Comparison of ENCODE assay signal across 8 cellular contexts in the genomic region with DNA sequence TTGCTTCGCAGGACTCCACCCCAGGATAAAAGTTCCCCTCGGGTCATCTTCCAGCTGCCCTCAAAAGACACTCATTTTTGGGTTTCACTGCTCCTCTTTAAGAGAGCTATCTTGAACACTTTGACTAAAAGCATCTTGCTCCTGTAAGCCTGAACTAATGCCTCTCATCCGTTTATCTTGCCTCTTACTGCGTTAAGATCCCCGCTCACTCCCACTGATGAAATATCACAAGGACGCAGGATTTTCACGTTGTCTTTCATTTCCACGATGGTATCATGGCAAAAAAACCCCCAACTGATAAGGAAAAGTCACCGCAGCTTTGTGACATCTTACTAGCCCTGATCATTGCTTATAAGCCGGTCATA. TPM values are rescaled to one million over a fixed set of nuclear protein-coding genes. Genes with fewer than 3 reads are reported as not detected.
DNase-seq lines count a peak whose midpoint lies in the region; ATAC-seq and TF ChIP-seq lines count a peak whose summit lies in the region.

No MANE protein-coding gene starts in this region.

- intact Hi-C loops in ascending aorta (cut with DNase I) (loop anchor here (1.0 to 10.0 kb wide), 4 partner anchors 49 to 271 kb away; partner anchors contain the start of gene TMEM164), right lobe of liver (cut with DNase I) (no loop called here), transverse colon (cut with DNase I; ENCODE audit: low total_unique reads) (no loop called here)

- no peak for DNase-seq in activated T-cell treated with anti-CD3 and anti-CD28 coated beads, Interleukin-2, amount 50 U/mL, for 4 hours
- DNase-seq in activated T-cell treated with anti-CD3 and anti-CD28 coated beads, Interleukin-2, amount 50 U/mL, for 48 hours, result no peak
- no peak for DNase-seq in ascending aorta (ENCODE audit: low spot score in 2 of 2)
- no peak for DNase-seq in right lobe of liver
- DNase-seq in transverse colon, result no peak
- DNase-seq in HCEC 1CT, result no peak
- DNase-seq in RKO (ENCODE audit: low spot score), result no peak

- WGBS in right lobe of liver (ENCODE audit: insufficient coverage, low coverage, low lambda C conversion rate, missing lambda C conversion rate), result 50% methylated on average over 10 of the region's 10 CpGs
- 20 to 57% methylated on average over 1 to 10 of the region's 10 CpGs for WGBS in transverse colon (ENCODE audit: low coverage in 1 of 2), 2 donors

- H3K9me3 Mint-ChIP-seq in activated T-cell treated with anti-CD3 and anti-CD28 coated beads, Interleukin-2, amount 50 U/mL, for 4 hours, result no peaks in the 10 kb centered on the region

- no peaks in the 10 kb centered on the region for H3K27me3 Mint-ChIP-seq in activated T-cell treated with anti-CD3 and anti-CD28 coated beads, Interleukin-2, amount 50 U/mL, for 4 hours (ENCODE audit: low read depth)

- no peaks in the 10 kb centered on the region for H3K9me3 ChIP-seq in ascending aorta
- no peaks in the 10 kb centered on the region for H3K9me3 ChIP-seq in right lobe of liver
- no peaks in the 10 kb centered on the region for H3K9me3 ChIP-seq in transverse colon

- H3K36me3 ChIP-seq in ascending aorta (no peaks in the 10 kb centered on the region), right lobe of liver (no peaks in the 10 kb centered on the region), transverse colon (no peaks in the 10 kb centered on the region)

- TF ChIP-seq CTCF in ascending aorta (IDR thresholded peaks at IDR 0.05), result no peak
- TF ChIP-seq CTCF in right lobe of liver (IDR thresholded peaks at IDR 0.05), result no peak
- no peak for TF ChIP-seq CTCF in transverse colon (IDR thresholded peaks at IDR 0.05)

- TF ChIP-seq POLR2A in right lobe of liver (IDR thresholded peaks at IDR 0.05), result no peak
- TF ChIP-seq POLR2A in transverse colon (IDR thresholded peaks at IDR 0.05), result no peak

- peaks cover 21% of the 10 kb centered on the region for H3K4me1 Mint-ChIP-seq in activated T-cell treated with anti-CD3 and anti-CD28 coated beads, Interleukin-2, amount 50 U/mL, for 4 hours (ENCODE audit: low read depth)

- ATAC-seq in activated T-cell treated with anti-CD3 and anti-CD28 coated beads, Interleukin-2, amount 50 U/mL, for 4 hours, result no peak
- no peak for ATAC-seq in right lobe of liver
- ATAC-seq in HG03457 (IDR thresholded peaks at IDR 0.05; ENCODE audit: unreplicated experiment), result no peak

- TF ChIP-seq EP300 in transverse colon (IDR thresholded peaks at IDR 0.05; ENCODE audit: low read depth), result no peak

- peaks cover 11% of the 10 kb centered on the region for H3K36me3 Mint-ChIP-seq in activated T-cell treated with anti-CD3 and anti-CD28 coated beads, Interleukin-2, amount 50 U/mL, for 4 hours (ENCODE audit: insufficient read depth)

- H3K4me3 ChIP-seq in ascending aorta (peak overlapping the region; percentile 52 to 67), right lobe of liver (peak overlapping the region; percentile 22 to 67 (median 28)), transverse colon (peak overlapping the region in 3 of 4 donors; percentile 57 to 84 (median 76))

- peak overlapping the region; percentile 87 for H3K4me3 Mint-ChIP-seq in activated T-cell treated with anti-CD3 and anti-CD28 coated beads, Interleukin-2, amount 50 U/mL, for 4 hours

- H3K27me3 ChIP-seq in ascending aorta (no peaks in the 10 kb centered on the region), right lobe of liver (peaks cover 0 to 8% of the 10 kb centered on the region in 2 donors), transverse colon (no peaks in the 10 kb centered on the region)

- H3K4me1 ChIP-seq in ascending aorta (no peaks in the 10 kb centered on the region), right lobe of liver (no peaks in the 10 kb centered on the region), transverse colon (no peaks in the 10 kb centered on the region)

- in situ Hi-C loops in transverse colon (cut with MboI; ENCODE audit: low pct_ligation_motif_present in 1 of 4, low pct_unique_long_range_greater_than_20kb in 1 of 4, low sequenced_read_pairs in 3 of 4), result no loop called here

- H3K27ac ChIP-seq in ascending aorta (peak overlapping the region; percentile 58 to 78), right lobe of liver (peak overlapping the region in 2 of 3 donors; percentile 49 to 81), transverse colon (peak overlapping the region; percentile 85 to 91 (median 88))

RNA-seq across cellular contexts. Expression of gene ACSL4, which starts 0.6 kb away (rescaled TPM):
- 10 to 100 TPM; 59.7 to 66.7 (median 63.1) TPM for total RNA-seq in activated T-cell treated with anti-CD3 and anti-CD28 coated beads, Interleukin-2, amount 50 U/mL, for 4 hours
- 18.5 TPM for total RNA-seq in ascending aorta
- total RNA-seq in right lobe of liver, result 10 to 100 TPM in 2 of 6 experiments, 1 to 10 TPM in 4; 1.8 to 76.7 (median 5.3) TPM
- total RNA-seq in transverse colon, result 10 to 100 TPM in 1 of 4 donors, 1 to 10 TPM in 3; 8.2 to 20.8 (median 9.6) TPM
